In the genomic region with DNA sequence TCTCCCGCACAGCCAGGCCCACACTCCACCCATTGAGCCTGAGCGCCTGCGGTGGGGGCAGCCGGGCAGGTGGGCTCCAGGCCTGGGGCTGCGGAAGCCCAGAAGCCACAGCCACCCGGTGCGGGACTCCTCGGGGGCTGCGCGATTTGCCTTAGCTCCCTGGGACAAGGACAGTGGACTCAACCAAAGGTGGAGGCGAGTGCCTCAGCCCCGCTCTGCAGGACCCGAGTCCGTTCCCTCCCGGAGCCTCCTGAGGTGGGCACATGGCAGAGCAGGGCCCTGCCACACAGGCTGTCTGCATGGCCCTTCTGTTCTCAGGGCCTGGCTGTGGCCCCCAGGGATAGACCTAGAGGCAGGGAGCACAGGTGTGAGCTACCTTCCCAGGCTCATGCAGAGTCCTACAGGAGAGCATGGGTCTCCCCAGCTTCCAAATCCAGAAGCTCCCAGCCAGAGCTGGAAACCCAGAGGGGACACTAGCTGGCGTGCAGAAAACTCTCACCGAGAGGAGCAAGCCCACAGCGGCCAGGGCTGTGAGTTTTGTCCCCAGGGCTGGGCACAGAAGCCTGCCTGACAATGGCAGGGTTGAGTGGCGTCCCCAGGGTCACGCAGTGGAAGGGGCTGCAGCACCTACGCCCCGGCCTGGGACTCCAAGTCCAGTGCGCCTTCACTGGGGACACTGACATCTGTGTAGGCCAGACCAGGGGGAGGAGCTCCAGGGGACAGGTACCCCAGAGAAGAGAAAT, we compare ENCODE assay signal across 18 cellular contexts. TPM values are rescaled to one million over a fixed set of nuclear protein-coding genes. Genes with fewer than 3 reads are reported as not detected.
A peak's percentile ranks its signal among the peaks of the same experiment; 100 is the strongest.
DNase-seq lines count a peak whose midpoint lies in the region; ATAC-seq and TF ChIP-seq lines count a peak whose summit lies in the region.
"Had no signal": no experiment of that assay in that cellular context is flagged by ENCODE, and none has a peak within 500 bp of the region (broad histone marks: within the 10 kb centered on the region; RNA-seq: fewer than 3 reads in every experiment).

No MANE protein-coding gene starts in this region.

- TF ChIP-seq CTCF in chondrocyte (IDR thresholded peaks at IDR 0.05) (no peak), omental fat pad (IDR thresholded peaks at IDR 0.05) (no peak)

- H3K27ac ChIP-seq in CD4-positive, alpha-beta memory T cell (ENCODE audit: low read depth, low read length) = peak overlapping the region; percentile 82
- H3K27ac ChIP-seq: RWPE1 had no signal

- peaks cover 5% of the 10 kb centered on the region for H3K4me1 ChIP-seq in CD4-positive, alpha-beta memory T cell (ENCODE audit: insufficient read depth, low read length)

- CTCF ChIA-PET in activated CD4-positive, alpha-beta T cell treated with anti-CD3 and anti-CD28 coated beads, Interleukin-2, amount 10 ng/mL, durations not matched to agents 7 days and 5 days (lab: Charles Lee) = interaction anchor here (0.5 to 2.6 kb wide), 5 partner anchors 23 to 164 kb away, joined by 3 to 12 read pairs (median 3); no protein-coding TSS in a partner anchor
- CTCF ChIA-PET in CD4-positive, alpha-beta memory T cell (lab: Charles Lee; ENCODE audit: partially characterized antibody) = interaction anchor here (1.5 to 2.4 kb wide), 2 partner anchors 33 to 142 kb away, joined by 4 to 19 read pairs; no protein-coding TSS in a partner anchor

- DNase-seq in activated CD4-positive, alpha-beta T cell treated with anti-CD3 and anti-CD28 coated beads, Interleukin-2, amount 10 ng/mL, durations not matched to agents 24 days and 14 days = no peak
- DNase-seq in activated CD4-positive, alpha-beta T cell treated with anti-CD3 and anti-CD28 coated beads, Interleukin-2, amount 10 ng/mL, durations not matched to agents 7 days and 5 days = no peak
- no peak for DNase-seq in CD4-positive, alpha-beta memory T cell
- DNase-seq in chondrocyte (ENCODE audit: low spot score) = peak; percentile 90
- DNase-seq in omental fat pad (ENCODE audit: low spot score) = peak; percentile 19
- no peak for DNase-seq in MV-4-11 (lab: John Stamatoyannopoulos, UW)
- DNase-seq: KG1, NCI-H1436 treated with DMSO at 0.1 percent for 48 hours, NCI-H510A treated with DMSO at 0.1 percent for 48 hours, occipital lobe had no signal

- H3K4me3 ChIP-seq in CD4-positive, alpha-beta memory T cell (ENCODE audit: low read length in 2 of 2) = no peak overlapping the region

- H3K4me1 Mint-ChIP-seq in activated CD4-positive, alpha-beta T cell treated with anti-CD3 and anti-CD28 coated beads, Interleukin-2, amount 10 ng/mL, durations not matched to agents 24 days and 14 days = peaks cover 5% of the 10 kb centered on the region
- peaks cover 13% of the 10 kb centered on the region for H3K4me1 Mint-ChIP-seq in activated CD4-positive, alpha-beta T cell treated with anti-CD3 and anti-CD28 coated beads, Interleukin-2, amount 10 ng/mL, durations not matched to agents 7 days and 5 days
- peaks cover 5 to 20% (median 9%) of the 10 kb centered on the region in 4 donors for H3K4me1 Mint-ChIP-seq in CD4-positive, alpha-beta memory T cell
- H3K4me1 Mint-ChIP-seq in chondrocyte (ENCODE audit: low read depth) = peaks cover 22% of the 10 kb centered on the region

- no peaks in the 10 kb centered on the region for H3K9me3 ChIP-seq in CD4-positive, alpha-beta memory T cell (ENCODE audit: control insufficient read depth in 1 of 2, low read length in 2 of 2)
- H3K9me3 ChIP-seq: adrenal gland, thyroid gland had no signal

- ATAC-seq in omental fat pad (ENCODE audit: low FRiP score) (no peak), HG03095 (IDR thresholded peaks at IDR 0.05; ENCODE audit: unreplicated experiment) (no peak), HG02884 (IDR thresholded peaks at IDR 0.05; ENCODE audit: unreplicated experiment) (no peak)

- H3K36me3 ChIP-seq in CD4-positive, alpha-beta memory T cell (ENCODE audit: insufficient read depth, low read length) = no peaks in the 10 kb centered on the region
- H3K36me3 ChIP-seq: adrenal gland, thyroid gland had no signal

- POLR2A ChIA-PET in activated CD4-positive, alpha-beta T cell treated with anti-CD3 and anti-CD28 coated beads, Interleukin-2, amount 10 ng/mL, durations not matched to agents 7 days and 5 days (lab: Charles Lee) = no interaction called here
- POLR2A ChIA-PET in CD4-positive, alpha-beta memory T cell (lab: Charles Lee; ENCODE audit: partially characterized antibody) = interaction anchor here (1.3 to 2.8 kb wide), 3 partner anchors 10 to 237 kb away, joined by 3 to 14 read pairs (median 9); no protein-coding TSS in a partner anchor

- no peaks in the 10 kb centered on the region for H3K9me3 Mint-ChIP-seq in activated CD4-positive, alpha-beta T cell treated with anti-CD3 and anti-CD28 coated beads, Interleukin-2, amount 10 ng/mL, durations not matched to agents 24 days and 14 days
- H3K9me3 Mint-ChIP-seq in activated CD4-positive, alpha-beta T cell treated with anti-CD3 and anti-CD28 coated beads, Interleukin-2, amount 10 ng/mL, durations not matched to agents 7 days and 5 days = no peaks in the 10 kb centered on the region
- H3K9me3 Mint-ChIP-seq in CD4-positive, alpha-beta memory T cell = no peaks in the 10 kb centered on the region
- H3K9me3 Mint-ChIP-seq in chondrocyte (ENCODE audit: low read depth) = no peaks in the 10 kb centered on the region
- H3K9me3 Mint-ChIP-seq: T-helper 2 cell treated with Interferon-gamma antibody and Interleukin-4, amounts not matched to agents 5 μg/mL and 100 μg/mL, for 36 hours had no signal

- no peaks in the 10 kb centered on the region for H3K36me3 Mint-ChIP-seq in activated CD4-positive, alpha-beta T cell treated with anti-CD3 and anti-CD28 coated beads, Interleukin-2, amount 10 ng/mL, durations not matched to agents 24 days and 14 days (ENCODE audit: low read depth)
- no peaks in the 10 kb centered on the region for H3K36me3 Mint-ChIP-seq in activated CD4-positive, alpha-beta T cell treated with anti-CD3 and anti-CD28 coated beads, Interleukin-2, amount 10 ng/mL, durations not matched to agents 7 days and 5 days (ENCODE audit: low read depth)
- peaks cover 0 to 2% of the 10 kb centered on the region in 2 donors for H3K36me3 Mint-ChIP-seq in CD4-positive, alpha-beta memory T cell
- H3K36me3 Mint-ChIP-seq in chondrocyte (ENCODE audit: low read depth) = no peaks in the 10 kb centered on the region

- no peaks in the 10 kb centered on the region for H3K27me3 ChIP-seq in CD4-positive, alpha-beta memory T cell (ENCODE audit: insufficient read depth, low read length)
- H3K27me3 ChIP-seq: adrenal gland, thyroid gland had no signal

- intact Hi-C loops in activated CD4-positive, alpha-beta T cell treated with anti-CD3 and anti-CD28 coated beads, Interleukin-2, amount 10 ng/mL, durations not matched to agents 24 days and 14 days (cut with micrococcal nuclease) = loop anchor here (5.0 to 10.0 kb wide), 3 partner anchors 207 to 784 kb away; a partner anchor contains a TSS
- intact Hi-C loops in CD4-positive, alpha-beta memory T cell (cut with micrococcal nuclease) = loop anchor here (10.0 kb wide), 1 partner anchor 987 kb away; no protein-coding TSS in a partner anchor

- peak overlapping the region; percentile 20 for H3K27ac Mint-ChIP-seq in activated CD4-positive, alpha-beta T cell treated with anti-CD3 and anti-CD28 coated beads, Interleukin-2, amount 10 ng/mL, durations not matched to agents 24 days and 14 days
- no peak overlapping the region for H3K27ac Mint-ChIP-seq in activated CD4-positive, alpha-beta T cell treated with anti-CD3 and anti-CD28 coated beads, Interleukin-2, amount 10 ng/mL, durations not matched to agents 7 days and 5 days
- peak overlapping the region in 4 of 7 donors; percentile 62 to 89 (median 68) for H3K27ac Mint-ChIP-seq in CD4-positive, alpha-beta memory T cell
- no peak overlapping the region for H3K27ac Mint-ChIP-seq in chondrocyte (ENCODE audit: unreplicated experiment)

- no peaks in the 10 kb centered on the region for H3K27me3 Mint-ChIP-seq in activated CD4-positive, alpha-beta T cell treated with anti-CD3 and anti-CD28 coated beads, Interleukin-2, amount 10 ng/mL, durations not matched to agents 24 days and 14 days
- H3K27me3 Mint-ChIP-seq in activated CD4-positive, alpha-beta T cell treated with anti-CD3 and anti-CD28 coated beads, Interleukin-2, amount 10 ng/mL, durations not matched to agents 7 days and 5 days = no peaks in the 10 kb centered on the region
- H3K27me3 Mint-ChIP-seq in CD4-positive, alpha-beta memory T cell = no peaks in the 10 kb centered on the region
- no peaks in the 10 kb centered on the region for H3K27me3 Mint-ChIP-seq in chondrocyte (ENCODE audit: low read depth)

- H3K4me3 Mint-ChIP-seq in activated CD4-positive, alpha-beta T cell treated with anti-CD3 and anti-CD28 coated beads, Interleukin-2, amount 10 ng/mL, durations not matched to agents 24 days and 14 days = no peak overlapping the region
- no peak overlapping the region for H3K4me3 Mint-ChIP-seq in activated CD4-positive, alpha-beta T cell treated with anti-CD3 and anti-CD28 coated beads, Interleukin-2, amount 10 ng/mL, durations not matched to agents 7 days and 5 days
- H3K4me3 Mint-ChIP-seq in CD4-positive, alpha-beta memory T cell = peak overlapping the region in 3 of 8 donors; percentile 21 to 64 (median 43)
- no peak overlapping the region for H3K4me3 Mint-ChIP-seq in chondrocyte (ENCODE audit: unreplicated experiment)

RNA-seq across cellular contexts. Expression of a gene that starts 22.2 kb away (rescaled TPM):
- 0.05 and 0.16 TPM in 2 replicates for total RNA-seq in activated CD4-positive, alpha-beta T cell treated with anti-CD3 and anti-CD28 coated beads, Interleukin-2, amount 10 ng/mL, durations not matched to agents 24 days and 14 days
- total RNA-seq in activated CD4-positive, alpha-beta T cell treated with anti-CD3 and anti-CD28 coated beads, Interleukin-2, amount 10 ng/mL, durations not matched to agents 7 days and 5 days = not detected
- total RNA-seq in CD4-positive, alpha-beta memory T cell = not detected
- not detected for polyA plus RNA-seq in CD4-positive, alpha-beta memory T cell
- total RNA-seq in chondrocyte (not detected in 3 replicates), omental fat pad (not detected)
- total RNA-seq: A673, adrenal gland, liver, thyroid gland had no signal
- polyA plus RNA-seq: adrenal gland, liver had no signal

Comparison
In these comparisons a context has a peak if more than half of its experiments do, and no peak if none do; other contexts are left out.
1. H3K27ac Mint-ChIP-seq: peak in activated CD4-positive, alpha-beta T cell treated with anti-CD3 and anti-CD28 coated beads, Interleukin-2, amount 10 ng/mL, durations not matched to agents 24 days and 14 days (single experiment) and CD4-positive, alpha-beta memory T cell (4 of 7); none in activated CD4-positive, alpha-beta T cell treated with anti-CD3 and anti-CD28 coated beads, Interleukin-2, amount 10 ng/mL, durations not matched to agents 7 days and 5 days (single experiment) and chondrocyte (single experiment).
2. DNase-seq: peak in chondrocyte (single experiment) and omental fat pad (single experiment); none in activated CD4-positive, alpha-beta T cell treated with anti-CD3 and anti-CD28 coated beads, Interleukin-2, amount 10 ng/mL, durations not matched to agents 24 days and 14 days (single experiment), activated CD4-positive, alpha-beta T cell treated with anti-CD3 and anti-CD28 coated beads, Interleukin-2, amount 10 ng/mL, durations not matched to agents 7 days and 5 days (single experiment), CD4-positive, alpha-beta memory T cell (0 of 5) and MV-4-11 (single experiment).